Comparison of ENCODE assay signal across 9 cellular contexts in genomic region chr14:68952544-68953535, GRCh38. TPM values are rescaled to one million over a fixed set of nuclear protein-coding genes. Genes with fewer than 3 reads are reported as not detected.
DNase-seq lines count a peak whose midpoint lies in the region; ATAC-seq and TF ChIP-seq lines count a peak whose summit lies in the region.
"Had no signal": no experiment of that assay in that cellular context is flagged by ENCODE, and none has a peak within 500 bp of the region (broad histone marks: within the 10 kb centered on the region; RNA-seq: fewer than 3 reads in every experiment).

No MANE protein-coding gene starts in this region.

- H3K27ac Mint-ChIP-seq in activated naive CD8-positive, alpha-beta T cell treated with anti-CD3 and anti-CD28 coated beads, Interleukin-2, amount 50 U/mL, for 24 hours = peak overlapping the region; percentile 92
- no peak overlapping the region for H3K27ac Mint-ChIP-seq in stimulated activated memory B cell treated with anti-CD40 and anti-IgM and Interleukin-4, amounts not matched to agents 10 μg/mL and 1 μg/mL and 100 μg/mL, for 72 hours

- H3K4me1 ChIP-seq in HEK293 (ENCODE audit: control insufficient read depth, insufficient read depth, low read length) (peaks cover 6% of the 10 kb centered on the region), right cardiac atrium (ENCODE audit: control insufficient read depth, insufficient read depth, low read length) (peaks cover 51% of the 10 kb centered on the region), stomach (peaks cover 86 to 100% (median 95%) of the 10 kb centered on the region in 4 donors)

- no peaks in the 10 kb centered on the region for H3K9me3 Mint-ChIP-seq in activated naive CD8-positive, alpha-beta T cell treated with anti-CD3 and anti-CD28 coated beads, Interleukin-2, amount 50 U/mL, for 24 hours
- no peaks in the 10 kb centered on the region for H3K9me3 Mint-ChIP-seq in stimulated activated memory B cell treated with anti-CD40 and anti-IgM and Interleukin-4, amounts not matched to agents 10 μg/mL and 1 μg/mL and 100 μg/mL, for 72 hours

- H3K27me3 Mint-ChIP-seq in activated naive CD8-positive, alpha-beta T cell treated with anti-CD3 and anti-CD28 coated beads, Interleukin-2, amount 50 U/mL, for 24 hours = no peaks in the 10 kb centered on the region
- peaks cover 64% of the 10 kb centered on the region for H3K27me3 Mint-ChIP-seq in stimulated activated memory B cell treated with anti-CD40 and anti-IgM and Interleukin-4, amounts not matched to agents 10 μg/mL and 1 μg/mL and 100 μg/mL, for 72 hours

- peaks cover 94% of the 10 kb centered on the region for H3K4me1 Mint-ChIP-seq in activated naive CD8-positive, alpha-beta T cell treated with anti-CD3 and anti-CD28 coated beads, Interleukin-2, amount 50 U/mL, for 24 hours
- H3K4me1 Mint-ChIP-seq in stimulated activated memory B cell treated with anti-CD40 and anti-IgM and Interleukin-4, amounts not matched to agents 10 μg/mL and 1 μg/mL and 100 μg/mL, for 72 hours = peaks cover 9% of the 10 kb centered on the region

- intact Hi-C loops in right cardiac atrium (cut with DNase I) (no loop called here), stomach (cut with DNase I; ENCODE audit: low total_unique reads) (no loop called here)

- H3K9me3 ChIP-seq in HEK293 (ENCODE audit: control insufficient read depth, insufficient read depth, low read depth, low read length) (no peaks in the 10 kb centered on the region), right cardiac atrium (ENCODE audit: control insufficient read depth, low read length) (no peaks in the 10 kb centered on the region), stomach (no peaks in the 10 kb centered on the region)

- POLR2A ChIA-PET in HEK293 (lab: Yijun Ruan, JAX) = interaction anchor here (1.0 kb wide), 1 partner anchor 12 kb away, joined by 3 read pairs; no protein-coding TSS in a partner anchor

- no peak for DNase-seq in activated naive CD8-positive, alpha-beta T cell treated with anti-CD3 and anti-CD28 coated beads, Interleukin-2, amount 50 U/mL, for 24 hours
- DNase-seq in right cardiac atrium = peak in 2 of 3 donors; percentile 61 to 70
- DNase-seq in stomach = no peak
- DNase-seq: substantia nigra had no signal

- no peak for TF ChIP-seq POLR2A in stomach (IDR thresholded peaks at IDR 0.05)

- H3K4me3 Mint-ChIP-seq in activated naive CD8-positive, alpha-beta T cell treated with anti-CD3 and anti-CD28 coated beads, Interleukin-2, amount 50 U/mL, for 24 hours = peak overlapping the region; percentile 57
- H3K4me3 Mint-ChIP-seq in stimulated activated memory B cell treated with anti-CD40 and anti-IgM and Interleukin-4, amounts not matched to agents 10 μg/mL and 1 μg/mL and 100 μg/mL, for 72 hours = no peak overlapping the region

- H3K4me3 ChIP-seq in HEK293 (ENCODE audit: low read depth, low read length) = no peak overlapping the region
- H3K4me3 ChIP-seq in right cardiac atrium (ENCODE audit: low read length) = no peak overlapping the region
- H3K4me3 ChIP-seq in stomach = peak overlapping the region; percentile 6 to 18 (median 11)

- peak; percentile 48 for ATAC-seq in activated naive CD8-positive, alpha-beta T cell treated with anti-CD3 and anti-CD28 coated beads, Interleukin-2, amount 50 U/mL, for 24 hours
- ATAC-seq in right cardiac atrium (peak; percentile 11 to 42), GM18517 (IDR thresholded peaks at IDR 0.05; ENCODE audit: unreplicated experiment) (no peak), HG02623 (IDR thresholded peaks at IDR 0.05; ENCODE audit: unreplicated experiment) (no peak), GM19324 (IDR thresholded peaks at IDR 0.05; ENCODE audit: low FRiP score, unreplicated experiment) (no peak)
- no peak for ATAC-seq in stimulated activated memory B cell treated with anti-CD40 and anti-IgM and Interleukin-4, amounts not matched to agents 10 μg/mL and 1 μg/mL and 100 μg/mL, for 72 hours

- H3K27me3 ChIP-seq in right cardiac atrium (ENCODE audit: control insufficient read depth, insufficient read depth) (no peaks in the 10 kb centered on the region), stomach (no peaks in the 10 kb centered on the region)

- peaks cover 14% of the 10 kb centered on the region for H3K36me3 Mint-ChIP-seq in activated naive CD8-positive, alpha-beta T cell treated with anti-CD3 and anti-CD28 coated beads, Interleukin-2, amount 50 U/mL, for 24 hours (ENCODE audit: low read depth)
- no peaks in the 10 kb centered on the region for H3K36me3 Mint-ChIP-seq in stimulated activated memory B cell treated with anti-CD40 and anti-IgM and Interleukin-4, amounts not matched to agents 10 μg/mL and 1 μg/mL and 100 μg/mL, for 72 hours

- 31% methylated on average over 16 of the region's 16 CpGs for WGBS in right cardiac atrium
- WGBS in stomach, 5 donors = 59 to 72% (median 68%) methylated on average over 14 to 16 of the region's 16 CpGs

- TF ChIP-seq CTCF in HEK293 (tag by site-specific recombination; IDR thresholded peaks at IDR 0.05) (no peak), stomach (IDR thresholded peaks at IDR 0.05) (no peak)

- H3K27ac ChIP-seq in HEK293 (ENCODE audit: extremely low read depth, low read depth, low read length) (0 out of 2 replicates have a peak overlapping the region, but pooled peaks have one; percentile 28), right cardiac atrium (ENCODE audit: low read length) (peak overlapping the region; percentile 54), stomach (peak overlapping the region; percentile 37 to 91 (median 85))

- peaks cover 0 to 5% of the 10 kb centered on the region in 2 experiments; a peak in 1 of 3 replicates for H3K36me3 ChIP-seq in HEK293 (ENCODE audit: control insufficient read depth in 2 of 2, insufficient read depth in 1 of 2, low read length in 2 of 2)
- peaks cover 0 to 7% (median 2%) of the 10 kb centered on the region in 4 donors for H3K36me3 ChIP-seq in stomach

- CTCF ChIA-PET in HEK293 (lab: Yijun Ruan, JAX) = interaction anchor here (1.6 kb wide), 1 partner anchor 154 kb away, joined by 5 read pairs; no protein-coding TSS in a partner anchor

- TF ChIP-seq EP300 in stomach (IDR thresholded peaks at IDR 0.05) = no peak

TF ChIP-seq in HEK293, 187 proteins besides CTCF, POLR2A, EP300 and RAD21 (continues in another document):
- TF ChIP-seq ZEB2 (tag by site-specific recombination; IDR thresholded peaks at IDR 0.05) (no peak), EGR2 (tag by site-specific recombination; IDR thresholded peaks at IDR 0.05; ENCODE audit: low read depth) (peak; percentile 23; the same call in 1 of the 2 replicates), ZNF449 (tag by site-specific recombination; IDR thresholded peaks at IDR 0.05) (no peak), SP3 (tag by site-specific recombination; IDR thresholded peaks at IDR 0.05) (no peak), ZNF132 (tag by site-specific recombination; IDR thresholded peaks at IDR 0.05; ENCODE audit: borderline replicate concordance) (no peak), GLIS2 (tag by site-specific recombination; IDR thresholded peaks at IDR 0.05) (no peak), ZBTB20 (tag by site-specific recombination; IDR thresholded peaks at IDR 0.05) (no peak), ZSCAN23 (tag by site-specific recombination; IDR thresholded peaks at IDR 0.05) (no peak), PRDM10 (tag by site-specific recombination; IDR thresholded peaks at IDR 0.05) (peak; percentile 15; the same call in 1 of the 2 replicates), KLF9 (tag by site-specific recombination; IDR thresholded peaks at IDR 0.05; ENCODE audit: low read depth) (no peak)

RNA-seq across cellular contexts. Expression of gene ACTN1, which starts 26.3 kb away (rescaled TPM):
- total RNA-seq in right cardiac atrium (100 to 1,000 TPM; 133 to 305 (median 171) TPM), stomach (100 to 1,000 TPM; 191 to 504 (median 237) TPM)
- polyA plus RNA-seq in right cardiac atrium (80.5 TPM), stomach (10 to 100 TPM; 25.7 to 87.7 (median 43.6) TPM)

Comparison
In these comparisons a context has a peak if more than half of its experiments do, and no peak if none do; other contexts are left out.
1. H3K27ac ChIP-seq: peak in every context shown above with its lines; median percentile 85 in stomach; 54 in right cardiac atrium; 28 in HEK293.
2. H3K4me3 ChIP-seq: peak in stomach (4 of 4); none in HEK293 (single experiment) and right cardiac atrium (single experiment).
3. ATAC-seq: peak in activated naive CD8-positive, alpha-beta T cell treated with anti-CD3 and anti-CD28 coated beads, Interleukin-2, amount 50 U/mL, for 24 hours (single experiment) and right cardiac atrium (2 of 2); none in GM18517 (single experiment), HG02623 (single experiment), stimulated activated memory B cell treated with anti-CD40 and anti-IgM and Interleukin-4, amounts not matched to agents 10 μg/mL and 1 μg/mL and 100 μg/mL, for 72 hours (single experiment) and GM19324 (single experiment).
4. DNase-seq: peak in right cardiac atrium (2 of 3); none in activated naive CD8-positive, alpha-beta T cell treated with anti-CD3 and anti-CD28 coated beads, Interleukin-2, amount 50 U/mL, for 24 hours (single experiment) and stomach (single experiment).